In the genomic region with DNA sequence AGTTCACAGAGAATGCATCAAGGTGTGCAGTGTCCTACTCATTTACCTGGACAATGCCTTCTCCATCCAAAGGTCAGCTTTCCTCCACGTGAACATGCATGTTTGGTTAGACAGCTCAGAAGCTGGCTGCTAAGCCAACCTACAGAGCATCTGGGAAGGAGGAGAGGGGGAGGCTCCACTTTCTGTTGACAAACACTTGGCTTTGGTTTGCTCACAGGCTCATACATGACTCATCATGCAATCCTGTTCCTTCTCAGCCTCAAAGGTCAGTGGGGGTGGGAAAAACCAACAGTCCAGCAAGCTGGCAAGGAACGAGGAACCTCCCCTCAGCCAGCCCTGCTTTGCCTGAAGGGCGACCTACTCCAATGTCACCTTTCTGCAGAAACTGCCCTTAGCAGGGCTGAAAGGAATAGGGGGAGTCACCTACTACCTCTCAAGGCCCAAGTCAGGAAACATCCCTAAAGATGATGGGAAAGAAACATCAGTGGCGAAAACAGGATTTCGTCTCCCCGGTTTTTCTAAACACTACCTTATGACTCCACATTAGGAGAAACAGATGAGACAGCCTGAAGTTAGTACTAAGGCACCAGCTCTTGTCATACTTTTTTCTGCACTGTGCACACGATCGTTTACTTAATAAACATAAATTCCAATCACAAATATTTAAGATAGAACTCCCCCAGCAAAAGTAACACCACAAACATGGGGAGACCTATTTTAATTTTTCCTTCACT, we compare ENCODE assay signal across 1 cellular context.
TF ChIP-seq lines count a peak whose summit lies in the region.

No MANE protein-coding gene starts in this region.

TF ChIP-seq in SK-N-SH, 30 proteins besides CTCF, POLR2A, EP300 and RAD21 (continued from another document):
- TF ChIP-seq, protein P1, sequence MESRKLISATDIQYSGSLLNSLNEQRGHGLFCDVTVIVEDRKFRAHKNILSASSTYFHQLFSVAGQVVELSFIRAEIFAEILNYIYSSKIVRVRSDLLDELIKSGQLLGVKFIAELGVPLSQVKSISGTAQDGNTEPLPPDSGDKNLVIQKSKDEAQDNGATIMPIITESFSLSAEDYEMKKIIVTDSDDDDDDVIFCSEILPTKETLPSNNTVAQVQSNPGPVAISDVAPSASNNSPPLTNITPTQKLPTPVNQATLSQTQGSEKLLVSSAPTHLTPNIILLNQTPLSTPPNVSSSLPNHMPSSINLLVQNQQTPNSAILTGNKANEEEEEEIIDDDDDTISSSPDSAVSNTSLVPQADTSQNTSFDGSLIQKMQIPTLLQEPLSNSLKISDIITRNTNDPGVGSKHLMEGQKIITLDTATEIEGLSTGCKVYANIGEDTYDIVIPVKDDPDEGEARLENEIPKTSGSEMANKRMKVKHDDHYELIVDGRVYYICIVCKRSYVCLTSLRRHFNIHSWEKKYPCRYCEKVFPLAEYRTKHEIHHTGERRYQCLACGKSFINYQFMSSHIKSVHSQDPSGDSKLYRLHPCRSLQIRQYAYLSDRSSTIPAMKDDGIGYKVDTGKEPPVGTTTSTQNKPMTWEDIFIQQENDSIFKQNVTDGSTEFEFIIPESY (IDR thresholded peaks at IDR 0.05; ENCODE audit: borderline replicate concordance, low read depth) = no peak
- peak; percentile 84 for TF ChIP-seq TCF12 (IDR thresholded peaks at IDR 0.05)
- TF ChIP-seq, protein P2, sequence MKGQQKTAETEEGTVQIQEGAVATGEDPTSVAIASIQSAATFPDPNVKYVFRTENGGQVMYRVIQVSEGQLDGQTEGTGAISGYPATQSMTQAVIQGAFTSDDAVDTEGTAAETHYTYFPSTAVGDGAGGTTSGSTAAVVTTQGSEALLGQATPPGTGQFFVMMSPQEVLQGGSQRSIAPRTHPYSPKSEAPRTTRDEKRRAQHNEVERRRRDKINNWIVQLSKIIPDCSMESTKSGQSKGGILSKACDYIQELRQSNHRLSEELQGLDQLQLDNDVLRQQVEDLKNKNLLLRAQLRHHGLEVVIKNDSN (IDR thresholded peaks at IDR 0.05; ENCODE audit: borderline replicate concordance, low read depth) = no peak
- no peak for TF ChIP-seq SMC3 (IDR thresholded peaks at IDR 0.05; ENCODE audit: low read depth, low read length)
- 0 out of 2 replicates have a peak, but pooled peaks have one; percentile 32 for TF ChIP-seq POLR2AphosphoS5 (IDR thresholded peaks at IDR 0.05; ENCODE audit: low read depth, low read length)
- peak; percentile 81 for TF ChIP-seq NFIC (IDR thresholded peaks at IDR 0.05; ENCODE audit: borderline replicate concordance)
- peak; percentile 83 for TF ChIP-seq JUND (IDR thresholded peaks at IDR 0.05)
